In the genomic region with DNA sequence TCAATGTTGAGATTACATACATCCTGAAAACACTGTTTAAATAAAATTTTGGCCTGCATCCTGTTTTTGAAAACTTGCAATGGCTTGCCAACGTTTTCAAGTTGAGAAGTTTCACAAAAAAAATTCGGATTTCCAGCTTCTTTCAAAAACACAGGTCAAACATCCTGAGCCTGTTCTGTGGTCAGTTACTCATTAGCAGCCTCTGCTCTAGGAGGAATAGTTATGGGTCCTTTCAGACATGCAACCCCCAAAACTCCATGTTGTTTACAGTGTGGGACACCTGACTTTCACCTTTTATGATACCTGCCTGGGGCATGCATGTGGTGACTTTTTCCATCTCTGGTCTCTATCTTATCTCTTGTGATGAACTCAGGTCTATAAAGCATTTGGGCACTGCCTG, we compare ENCODE assay signal across 17 cellular contexts.
DNase-seq lines count a peak whose midpoint lies in the region; ATAC-seq and TF ChIP-seq lines count a peak whose summit lies in the region.
"Had no signal": no experiment of that assay in that cellular context is flagged by ENCODE, and none has a peak within 500 bp of the region (broad histone marks: within the 10 kb centered on the region; RNA-seq: fewer than 3 reads in every experiment).

No MANE protein-coding gene starts in this region.

- H2BK5ac ChIP-seq in mesenchymal stem cell (ENCODE audit: low read depth, low read length, poor library complexity, severe bottlenecking), result no peak overlapping the region

- H3K79me2 ChIP-seq in PC-3 (ENCODE audit: low read length), result no peaks in the 10 kb centered on the region

- no peak overlapping the region for H3K27ac ChIP-seq in PC-3 (ENCODE audit: low read length)
- no peak overlapping the region for H3K27ac ChIP-seq in endodermal cell (ENCODE audit: low read depth, low read length)
- H3K27ac ChIP-seq in mesenchymal stem cell (ENCODE audit: low read length, poor library complexity, severe bottlenecking), result no peak overlapping the region

- H3K14ac ChIP-seq in mesenchymal stem cell (ENCODE audit: low read length in 2 of 2), result no peak overlapping the region

- H3K4me1 ChIP-seq in PC-3 (ENCODE audit: insufficient read depth, low read length) (no peaks in the 10 kb centered on the region), endodermal cell (ENCODE audit: control insufficient read depth, insufficient read depth, low read length) (no peaks in the 10 kb centered on the region), mesenchymal stem cell (ENCODE audit: control insufficient read depth, insufficient read depth, low read depth, low read length) (peaks cover 2% of the 10 kb centered on the region)

- H2AK5ac ChIP-seq in mesenchymal stem cell (ENCODE audit: low read length, severe bottlenecking), result no peak overlapping the region

- no peak overlapping the region for H3K4ac ChIP-seq in mesenchymal stem cell (ENCODE audit: low read depth in 1 of 2, low read length in 2 of 2)

- no peak overlapping the region for H4K8ac ChIP-seq in mesenchymal stem cell (ENCODE audit: low read length)

- TF ChIP-seq CTCF in PC-3 (conservative IDR thresholded peaks at IDR 0.05; ENCODE audit: low read depth, low read length) (no peak), endodermal cell (conservative IDR thresholded peaks at IDR 0.05) (no peak)

- no peaks in the 10 kb centered on the region for H3K36me3 Mint-ChIP-seq in endodermal cell (ENCODE audit: low read depth)
- H3K36me3 Mint-ChIP-seq: CD4-positive, alpha-beta memory T cell had no signal

- H3K27ac Mint-ChIP-seq in endodermal cell, result no peak overlapping the region
- H3K27ac Mint-ChIP-seq: CD4-positive, alpha-beta memory T cell had no signal

- H3K9me3 ChIP-seq in PC-3 (ENCODE audit: low read length) (no peaks in the 10 kb centered on the region), endodermal cell (ENCODE audit: control insufficient read depth, low read length) (no peaks in the 10 kb centered on the region), mesenchymal stem cell (ENCODE audit: control insufficient read depth, low read length) (no peaks in the 10 kb centered on the region)

- H2BK120ac ChIP-seq in mesenchymal stem cell (ENCODE audit: low read depth, low read length), result no peak overlapping the region

- peaks cover 14% of the 10 kb centered on the region for H3K4me1 Mint-ChIP-seq in endodermal cell
- H3K4me1 Mint-ChIP-seq: CD4-positive, alpha-beta memory T cell had no signal

- H3K18ac ChIP-seq in mesenchymal stem cell (ENCODE audit: low read depth in 1 of 2, low read length in 2 of 2), result no peak overlapping the region

- H3K4me2 ChIP-seq in PC-3 (ENCODE audit: low read length) (no peak overlapping the region), mesenchymal stem cell (ENCODE audit: low read length, poor library complexity, severe bottlenecking) (no peak overlapping the region)

- H3F3A ChIP-seq in PC-3 (ENCODE audit: low read length, unreplicated experiment), result no peaks in the 10 kb centered on the region

- H3K27me3 ChIP-seq in PC-3 (ENCODE audit: low read length) (no peaks in the 10 kb centered on the region), endodermal cell (ENCODE audit: control insufficient read depth, insufficient read depth, low read length, poor library complexity, severe bottlenecking) (no peaks in the 10 kb centered on the region), mesenchymal stem cell (ENCODE audit: control insufficient read depth in 1 of 2, insufficient read depth in 1 of 2, low read length in 2 of 2) (no peaks in the 10 kb centered on the region)

- H3K9ac ChIP-seq in PC-3 (ENCODE audit: low read length) (no peak overlapping the region), endodermal cell (ENCODE audit: extremely low read depth, low read length, poor library complexity, severe bottlenecking) (no peak overlapping the region), mesenchymal stem cell (ENCODE audit: low read length) (no peak overlapping the region)

- H3K4me3 Mint-ChIP-seq in endodermal cell, result no peak overlapping the region
- H3K4me3 Mint-ChIP-seq: CD4-positive, alpha-beta memory T cell had no signal

- intact Hi-C loops in PC-3 (cut with micrococcal nuclease) (no loop called here), cardiac septum (cut with DNase I) (no loop called here)

- WGBS in endodermal cell (ENCODE audit: insufficient coverage in 1 of 2, insufficient read length in 1 of 2), 2 experiments, result 70 to 88% methylated on average over 1 to 2 of the region's 2 CpGs
- 20% methylated on average over 2 of the region's 2 CpGs for WGBS in mesenchymal stem cell

- no peak overlapping the region for H2BK15ac ChIP-seq in mesenchymal stem cell (ENCODE audit: low read depth, poor library complexity, severe bottlenecking)

- POLR2A ChIA-PET in PC-3 (lab: Charles Lee; ENCODE audit: unreplicated experiment), result no interaction called here

- H4K91ac ChIP-seq in mesenchymal stem cell (ENCODE audit: low read length), result no peak overlapping the region

- H2BK12ac ChIP-seq in mesenchymal stem cell (ENCODE audit: low read length in 2 of 2), result peak overlapping the region; percentile 49 to 52

- ATAC-seq in GM19438 (IDR thresholded peaks at IDR 0.05; ENCODE audit: low read depth, unreplicated experiment) (peak; percentile 58), PC-3 (no peak)

- DNase-seq in PC-3 (peak; percentile 15), endodermal cell (peak; percentile 24), mesenchymal stem cell (peak; percentile 20), NCI-H2227 treated with DMSO at 0.1 percent for 48 hours (lab: John Stamatoyannopoulos, UW) (no peak), cardiac septum (ENCODE audit: low spot score) (no peak), A172 (ENCODE audit: low spot score) (no peak)
- DNase-seq: 8988T; C1 segment of cervical spinal cord; Calu3; CD4-positive, alpha-beta memory T cell; COR-L47; DMS53; DMS79 treated with DMSO at 0.1 percent for 48 hours; GF-D8; H7; HCEC 1CT had no signal

- H3K9me3 Mint-ChIP-seq in endodermal cell, result no peaks in the 10 kb centered on the region
- H3K9me3 Mint-ChIP-seq: CD4-positive, alpha-beta memory T cell had no signal

- no peaks in the 10 kb centered on the region for H3K9me2 ChIP-seq in PC-3 (replicated peaks; ENCODE audit: low read length)

- no peaks in the 10 kb centered on the region for H4K20me1 ChIP-seq in PC-3 (ENCODE audit: low read length)

- no peak overlapping the region for H3K4me3 ChIP-seq in PC-3 (ENCODE audit: low read length)
- no peak overlapping the region for H3K4me3 ChIP-seq in endodermal cell (ENCODE audit: low read length)
- no peak overlapping the region for H3K4me3 ChIP-seq in mesenchymal stem cell (ENCODE audit: insufficient read depth in 1 of 2, low read depth in 1 of 2, low read length in 2 of 2)

- H3K36me3 ChIP-seq in PC-3 (ENCODE audit: low read depth, low read length) (no peaks in the 10 kb centered on the region), endodermal cell (ENCODE audit: control insufficient read depth, insufficient read depth, low read length) (no peaks in the 10 kb centered on the region), mesenchymal stem cell (ENCODE audit: control insufficient read depth in 1 of 2, insufficient read depth in 2 of 2, low read depth in 1 of 2, low read length in 2 of 2) (no peaks in the 10 kb centered on the region)

- H3K27me3 Mint-ChIP-seq in endodermal cell (ENCODE audit: insufficient read depth), result no peaks in the 10 kb centered on the region
- H3K27me3 Mint-ChIP-seq: CD4-positive, alpha-beta memory T cell had no signal

- H2AFZ ChIP-seq in PC-3 (ENCODE audit: low read length) (no peak overlapping the region), mesenchymal stem cell (ENCODE audit: low read depth, low read length) (no peak overlapping the region)

- H3K79me1 ChIP-seq in mesenchymal stem cell (replicated peaks; ENCODE audit: low read length, poor library complexity, severe bottlenecking), result no peaks in the 10 kb centered on the region

- BruUV-seq in PC-3 (replicated peaks; lab: Mats Ljungman, UMichigan), result no TSS peak

- CTCF ChIA-PET in PC-3 (lab: Charles Lee), result no interaction called here

- no peak overlapping the region for H3K23ac ChIP-seq in mesenchymal stem cell (ENCODE audit: low read length in 2 of 2)

Comparison
In these comparisons a context has a peak if more than half of its experiments do, and no peak if none do; other contexts are left out.
1. DNase-seq: peak in PC-3 (single experiment), endodermal cell (single experiment) and mesenchymal stem cell (single experiment); none in NCI-H2227 treated with DMSO at 0.1 percent for 48 hours (single experiment), cardiac septum (single experiment) and A172 (single experiment).